ENCODE assay signal across 1 cellular context in genomic region chr5:107352576-107352975, GRCh38.
TF ChIP-seq lines count a peak whose summit lies in the region.

No MANE protein-coding gene starts in this region.

TF ChIP-seq in A549, 52 proteins besides CTCF, POLR2A, EP300 and RAD21:
- TF ChIP-seq TFCP2L1 (CRISPR knock-in tag; IDR thresholded peaks at IDR 0.05) (no peak), SMC3 (IDR thresholded peaks at IDR 0.05) (no peak), TP53 (CRISPR knock-in tag; IDR thresholded peaks at IDR 0.05) (no peak), ATOH8 (CRISPR knock-in tag; IDR thresholded peaks at IDR 0.05; ENCODE audit: low read depth) (no peak), FOXS1 (CRISPR knock-in tag; IDR thresholded peaks at IDR 0.05) (no peak), RCOR1 (IDR thresholded peaks at IDR 0.05; ENCODE audit: low read depth, low read length) (no peak), CHD2 (IDR thresholded peaks at IDR 0.05; ENCODE audit: low read length, partially characterized antibody) (no peak), MYC (IDR thresholded peaks at IDR 0.05; ENCODE audit: borderline replicate concordance, low read length) (no peak), HEYL (CRISPR knock-in tag; IDR thresholded peaks at IDR 0.05) (no peak), NFE2L2 (conservative IDR thresholded peaks at IDR 0.05; ENCODE audit: low read length) (no peak), PHF8 (IDR thresholded peaks at IDR 0.05; ENCODE audit: borderline replicate concordance, low read depth) (no peak), FOSL2 (IDR thresholded peaks at IDR 0.05) (no peak), FOSL2 (CRISPR knock-in tag; IDR thresholded peaks at IDR 0.05) (no peak), KDM5A (IDR thresholded peaks at IDR 0.05) (no peak), HES2 (IDR thresholded peaks at IDR 0.05) (no peak), MAZ (IDR thresholded peaks at IDR 0.05; ENCODE audit: borderline replicate concordance, low read depth, low read length) (no peak), E2F6 (IDR thresholded peaks at IDR 0.05; ENCODE audit: borderline replicate concordance, low read depth) (no peak)
